Comparison of ENCODE assay signal across 1 cellular context in the genomic region with DNA sequence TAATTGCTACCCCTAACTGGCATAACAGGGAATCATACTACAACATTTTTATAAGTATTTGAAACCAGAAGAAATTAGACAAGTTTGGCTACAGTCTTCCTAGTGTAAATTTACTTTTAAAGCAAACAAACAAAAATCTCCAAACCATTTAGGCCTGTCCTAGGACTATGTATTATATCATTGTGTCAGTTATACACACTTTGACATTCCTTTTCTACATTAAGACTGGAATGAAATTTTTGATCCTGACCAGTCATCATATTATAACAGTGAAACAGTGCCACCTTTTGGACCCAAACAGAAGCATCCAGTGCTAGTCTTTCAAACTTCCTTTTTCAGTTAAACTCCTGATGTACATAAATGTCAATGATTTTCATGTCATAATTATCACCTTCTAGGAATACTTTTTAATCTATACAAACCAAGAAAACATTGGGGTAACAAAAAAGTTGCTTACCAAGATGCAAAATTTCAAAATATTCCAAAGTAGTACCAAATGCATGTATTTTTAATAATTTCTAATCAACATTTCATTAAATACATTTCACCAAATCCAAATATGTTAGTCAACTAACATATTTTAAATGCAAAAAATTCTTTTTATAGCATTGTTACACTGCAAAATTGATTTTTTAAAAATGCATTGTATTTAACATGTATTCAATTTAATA.
TF ChIP-seq lines count a peak whose summit lies in the region.

No MANE protein-coding gene starts in this region.

TF ChIP-seq in K562, 482 proteins besides CTCF, POLR2A, EP300 and RAD21 (continued from another document and continues in another):
- TF ChIP-seq, protein P1, sequence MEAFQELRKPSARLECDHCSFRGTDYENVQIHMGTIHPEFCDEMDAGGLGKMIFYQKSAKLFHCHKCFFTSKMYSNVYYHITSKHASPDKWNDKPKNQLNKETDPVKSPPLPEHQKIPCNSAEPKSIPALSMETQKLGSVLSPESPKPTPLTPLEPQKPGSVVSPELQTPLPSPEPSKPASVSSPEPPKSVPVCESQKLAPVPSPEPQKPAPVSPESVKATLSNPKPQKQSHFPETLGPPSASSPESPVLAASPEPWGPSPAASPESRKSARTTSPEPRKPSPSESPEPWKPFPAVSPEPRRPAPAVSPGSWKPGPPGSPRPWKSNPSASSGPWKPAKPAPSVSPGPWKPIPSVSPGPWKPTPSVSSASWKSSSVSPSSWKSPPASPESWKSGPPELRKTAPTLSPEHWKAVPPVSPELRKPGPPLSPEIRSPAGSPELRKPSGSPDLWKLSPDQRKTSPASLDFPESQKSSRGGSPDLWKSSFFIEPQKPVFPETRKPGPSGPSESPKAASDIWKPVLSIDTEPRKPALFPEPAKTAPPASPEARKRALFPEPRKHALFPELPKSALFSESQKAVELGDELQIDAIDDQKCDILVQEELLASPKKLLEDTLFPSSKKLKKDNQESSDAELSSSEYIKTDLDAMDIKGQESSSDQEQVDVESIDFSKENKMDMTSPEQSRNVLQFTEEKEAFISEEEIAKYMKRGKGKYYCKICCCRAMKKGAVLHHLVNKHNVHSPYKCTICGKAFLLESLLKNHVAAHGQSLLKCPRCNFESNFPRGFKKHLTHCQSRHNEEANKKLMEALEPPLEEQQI (IDR thresholded peaks at IDR 0.05), result peak; percentile 91
- TF ChIP-seq TARDBP (IDR thresholded peaks at IDR 0.05) (no peak), ZNF316 (IDR thresholded peaks at IDR 0.05) (peak; percentile 97), TEAD4 (IDR thresholded peaks at IDR 0.05; ENCODE audit: low read length) (peak; percentile 62), TEAD4 (CRISPR knock-in tag; IDR thresholded peaks at IDR 0.05; ENCODE audit: borderline replicate concordance) (no peak), EP400 (IDR thresholded peaks at IDR 0.05) (peak; percentile 39), L3MBTL2 (IDR thresholded peaks at IDR 0.05) (peak; percentile 38; the same call in 1 of the 2 replicates), NFXL1 (CRISPR knock-in tag; IDR thresholded peaks at IDR 0.05) (no peak), MEIS2 (IDR thresholded peaks at IDR 0.05; ENCODE audit: partially characterized antibody) (peak; percentile 72), KAT8 (IDR thresholded peaks at IDR 0.05; ENCODE audit: low read depth) (peak; percentile 52; the same call in 1 of the 2 replicates), RCOR1 (IDR thresholded peaks at IDR 0.05; ENCODE audit: borderline replicate concordance in 1 of 2, low read depth in 2 of 2, low read length in 2 of 2) (0 out of 4 replicates have a peak, but pooled peaks of 1 of the 2 experiments have one; percentile 26), CHD2 (IDR thresholded peaks at IDR 0.05; ENCODE audit: low read depth, low read length) (0 out of 2 replicates have a peak, but pooled peaks have one; percentile 8), ZNF717 (CRISPR knock-in tag; IDR thresholded peaks at IDR 0.05) (peak; percentile 72; the same call in 1 of the 2 replicates), POLR2H (tag; IDR thresholded peaks at IDR 0.05; ENCODE audit: low read depth) (peak; percentile 51), OTX1 (CRISPR knock-in tag; IDR thresholded peaks at IDR 0.05) (no peak), MAFF (IDR thresholded peaks at IDR 0.05; ENCODE audit: low read length) (peak; percentile 39; the same call in 1 of the 2 replicates), ZNF57 (CRISPR knock-in tag; IDR thresholded peaks at IDR 0.05) (no peak), JUND (IDR thresholded peaks at IDR 0.05; ENCODE audit: borderline replicate concordance, low read depth, low read length) (peak; percentile 46; the same call in 1 of the 2 replicates), JUND (tag; IDR thresholded peaks at IDR 0.05; ENCODE audit: borderline replicate concordance, low read depth, low read length) (no peak), TRIM24 (IDR thresholded peaks at IDR 0.05) (peak in 1 of 2 experiments; percentile 55; a peak in 3 of 4 replicates), C11orf30 (IDR thresholded peaks at IDR 0.05; ENCODE audit: low read depth) (peak; percentile 90), MYNN (IDR thresholded peaks at IDR 0.05) (no peak), MYNN (CRISPR knock-in tag; IDR thresholded peaks at IDR 0.05) (no peak), DACH1 (IDR thresholded peaks at IDR 0.05; ENCODE audit: partially characterized antibody) (no peak), XRCC4 (IDR thresholded peaks at IDR 0.05; ENCODE audit: extremely low read depth, insufficient read depth, insufficient read length) (no peak), WHSC1 (IDR thresholded peaks at IDR 0.05; ENCODE audit: low read length) (no peak), ARID1B (IDR thresholded peaks at IDR 0.05) (peak; percentile 43; the same call in 1 of the 2 replicates)
- TF ChIP-seq, protein P2, sequence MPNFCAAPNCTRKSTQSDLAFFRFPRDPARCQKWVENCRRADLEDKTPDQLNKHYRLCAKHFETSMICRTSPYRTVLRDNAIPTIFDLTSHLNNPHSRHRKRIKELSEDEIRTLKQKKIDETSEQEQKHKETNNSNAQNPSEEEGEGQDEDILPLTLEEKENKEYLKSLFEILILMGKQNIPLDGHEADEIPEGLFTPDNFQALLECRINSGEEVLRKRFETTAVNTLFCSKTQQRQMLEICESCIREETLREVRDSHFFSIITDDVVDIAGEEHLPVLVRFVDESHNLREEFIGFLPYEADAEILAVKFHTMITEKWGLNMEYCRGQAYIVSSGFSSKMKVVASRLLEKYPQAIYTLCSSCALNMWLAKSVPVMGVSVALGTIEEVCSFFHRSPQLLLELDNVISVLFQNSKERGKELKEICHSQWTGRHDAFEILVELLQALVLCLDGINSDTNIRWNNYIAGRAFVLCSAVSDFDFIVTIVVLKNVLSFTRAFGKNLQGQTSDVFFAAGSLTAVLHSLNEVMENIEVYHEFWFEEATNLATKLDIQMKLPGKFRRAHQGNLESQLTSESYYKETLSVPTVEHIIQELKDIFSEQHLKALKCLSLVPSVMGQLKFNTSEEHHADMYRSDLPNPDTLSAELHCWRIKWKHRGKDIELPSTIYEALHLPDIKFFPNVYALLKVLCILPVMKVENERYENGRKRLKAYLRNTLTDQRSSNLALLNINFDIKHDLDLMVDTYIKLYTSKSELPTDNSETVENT (CRISPR knock-in tag; IDR thresholded peaks at IDR 0.05), result no peak
- TF ChIP-seq, protein P3, sequence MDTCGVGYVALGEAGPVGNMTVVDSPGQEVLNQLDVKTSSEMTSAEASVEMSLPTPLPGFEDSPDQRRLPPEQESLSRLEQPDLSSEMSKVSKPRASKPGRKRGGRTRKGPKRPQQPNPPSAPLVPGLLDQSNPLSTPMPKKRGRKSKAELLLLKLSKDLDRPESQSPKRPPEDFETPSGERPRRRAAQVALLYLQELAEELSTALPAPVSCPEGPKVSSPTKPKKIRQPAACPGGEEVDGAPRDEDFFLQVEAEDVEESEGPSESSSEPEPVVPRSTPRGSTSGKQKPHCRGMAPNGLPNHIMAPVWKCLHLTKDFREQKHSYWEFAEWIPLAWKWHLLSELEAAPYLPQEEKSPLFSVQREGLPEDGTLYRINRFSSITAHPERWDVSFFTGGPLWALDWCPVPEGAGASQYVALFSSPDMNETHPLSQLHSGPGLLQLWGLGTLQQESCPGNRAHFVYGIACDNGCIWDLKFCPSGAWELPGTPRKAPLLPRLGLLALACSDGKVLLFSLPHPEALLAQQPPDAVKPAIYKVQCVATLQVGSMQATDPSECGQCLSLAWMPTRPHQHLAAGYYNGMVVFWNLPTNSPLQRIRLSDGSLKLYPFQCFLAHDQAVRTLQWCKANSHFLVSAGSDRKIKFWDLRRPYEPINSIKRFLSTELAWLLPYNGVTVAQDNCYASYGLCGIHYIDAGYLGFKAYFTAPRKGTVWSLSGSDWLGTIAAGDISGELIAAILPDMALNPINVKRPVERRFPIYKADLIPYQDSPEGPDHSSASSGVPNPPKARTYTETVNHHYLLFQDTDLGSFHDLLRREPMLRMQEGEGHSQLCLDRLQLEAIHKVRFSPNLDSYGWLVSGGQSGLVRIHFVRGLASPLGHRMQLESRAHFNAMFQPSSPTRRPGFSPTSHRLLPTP (IDR thresholded peaks at IDR 0.05; ENCODE audit: borderline replicate concordance, extremely low read depth, insufficient read length), result no peak
- TF ChIP-seq, protein P4, sequence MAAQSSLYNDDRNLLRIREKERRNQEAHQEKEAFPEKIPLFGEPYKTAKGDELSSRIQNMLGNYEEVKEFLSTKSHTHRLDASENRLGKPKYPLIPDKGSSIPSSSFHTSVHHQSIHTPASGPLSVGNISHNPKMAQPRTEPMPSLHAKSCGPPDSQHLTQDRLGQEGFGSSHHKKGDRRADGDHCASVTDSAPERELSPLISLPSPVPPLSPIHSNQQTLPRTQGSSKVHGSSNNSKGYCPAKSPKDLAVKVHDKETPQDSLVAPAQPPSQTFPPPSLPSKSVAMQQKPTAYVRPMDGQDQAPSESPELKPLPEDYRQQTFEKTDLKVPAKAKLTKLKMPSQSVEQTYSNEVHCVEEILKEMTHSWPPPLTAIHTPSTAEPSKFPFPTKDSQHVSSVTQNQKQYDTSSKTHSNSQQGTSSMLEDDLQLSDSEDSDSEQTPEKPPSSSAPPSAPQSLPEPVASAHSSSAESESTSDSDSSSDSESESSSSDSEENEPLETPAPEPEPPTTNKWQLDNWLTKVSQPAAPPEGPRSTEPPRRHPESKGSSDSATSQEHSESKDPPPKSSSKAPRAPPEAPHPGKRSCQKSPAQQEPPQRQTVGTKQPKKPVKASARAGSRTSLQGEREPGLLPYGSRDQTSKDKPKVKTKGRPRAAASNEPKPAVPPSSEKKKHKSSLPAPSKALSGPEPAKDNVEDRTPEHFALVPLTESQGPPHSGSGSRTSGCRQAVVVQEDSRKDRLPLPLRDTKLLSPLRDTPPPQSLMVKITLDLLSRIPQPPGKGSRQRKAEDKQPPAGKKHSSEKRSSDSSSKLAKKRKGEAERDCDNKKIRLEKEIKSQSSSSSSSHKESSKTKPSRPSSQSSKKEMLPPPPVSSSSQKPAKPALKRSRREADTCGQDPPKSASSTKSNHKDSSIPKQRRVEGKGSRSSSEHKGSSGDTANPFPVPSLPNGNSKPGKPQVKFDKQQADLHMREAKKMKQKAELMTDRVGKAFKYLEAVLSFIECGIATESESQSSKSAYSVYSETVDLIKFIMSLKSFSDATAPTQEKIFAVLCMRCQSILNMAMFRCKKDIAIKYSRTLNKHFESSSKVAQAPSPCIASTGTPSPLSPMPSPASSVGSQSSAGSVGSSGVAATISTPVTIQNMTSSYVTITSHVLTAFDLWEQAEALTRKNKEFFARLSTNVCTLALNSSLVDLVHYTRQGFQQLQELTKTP (IDR thresholded peaks at IDR 0.05; ENCODE audit: low read depth in 1 of 2, partially characterized antibody in 2 of 2), result peak in 1 of 2 experiments; percentile 52
- TF ChIP-seq, protein P5, sequence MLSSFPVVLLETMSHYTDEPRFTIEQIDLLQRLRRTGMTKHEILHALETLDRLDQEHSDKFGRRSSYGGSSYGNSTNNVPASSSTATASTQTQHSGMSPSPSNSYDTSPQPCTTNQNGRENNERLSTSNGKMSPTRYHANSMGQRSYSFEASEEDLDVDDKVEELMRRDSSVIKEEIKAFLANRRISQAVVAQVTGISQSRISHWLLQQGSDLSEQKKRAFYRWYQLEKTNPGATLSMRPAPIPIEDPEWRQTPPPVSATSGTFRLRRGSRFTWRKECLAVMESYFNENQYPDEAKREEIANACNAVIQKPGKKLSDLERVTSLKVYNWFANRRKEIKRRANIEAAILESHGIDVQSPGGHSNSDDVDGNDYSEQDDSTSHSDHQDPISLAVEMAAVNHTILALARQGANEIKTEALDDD (IDR thresholded peaks at IDR 0.05), result peak; percentile 64; the same call in 1 of the 2 replicates
- TF ChIP-seq, protein P6, sequence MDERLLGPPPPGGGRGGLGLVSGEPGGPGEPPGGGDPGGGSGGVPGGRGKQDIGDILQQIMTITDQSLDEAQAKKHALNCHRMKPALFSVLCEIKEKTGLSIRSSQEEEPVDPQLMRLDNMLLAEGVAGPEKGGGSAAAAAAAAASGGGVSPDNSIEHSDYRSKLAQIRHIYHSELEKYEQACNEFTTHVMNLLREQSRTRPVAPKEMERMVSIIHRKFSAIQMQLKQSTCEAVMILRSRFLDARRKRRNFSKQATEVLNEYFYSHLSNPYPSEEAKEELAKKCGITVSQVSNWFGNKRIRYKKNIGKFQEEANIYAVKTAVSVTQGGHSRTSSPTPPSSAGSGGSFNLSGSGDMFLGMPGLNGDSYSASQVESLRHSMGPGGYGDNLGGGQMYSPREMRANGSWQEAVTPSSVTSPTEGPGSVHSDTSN (CRISPR knock-in tag; IDR thresholded peaks at IDR 0.05; ENCODE audit: low read depth), result no peak
- TF ChIP-seq, protein P6 (tag; conservative IDR thresholded peaks at IDR 0.05; ENCODE audit: low read depth), result peak; percentile 53
